Comparison of ENCODE assay signal across 11 cellular contexts in genomic region chr5:142221091-142221860, GRCh38.
DNase-seq lines count a peak whose midpoint lies in the region; ATAC-seq and TF ChIP-seq lines count a peak whose summit lies in the region.
"Had no signal": no experiment of that assay in that cellular context is flagged by ENCODE, and none has a peak within 500 bp of the region (broad histone marks: within the 10 kb centered on the region; RNA-seq: fewer than 3 reads in every experiment).

No MANE protein-coding gene starts in this region.

- H3K27ac ChIP-seq in heart right ventricle, result peak overlapping the region in 6 of 10 donors; percentile 5 to 66 (median 36)
- no peak overlapping the region for H3K27ac ChIP-seq in SJCRH30
- H3K27ac ChIP-seq in right lobe of liver, result no peak overlapping the region
- H3K27ac ChIP-seq in upper lobe of right lung, result peak overlapping the region; percentile 12
- no peak overlapping the region for H3K27ac ChIP-seq in aorta (ENCODE audit: low read depth in 1 of 2, low read length in 2 of 2)
- no peak overlapping the region for H3K27ac ChIP-seq in gastrocnemius medialis

- H3K9me3 ChIP-seq in heart right ventricle (no peaks in the 10 kb centered on the region), SJCRH30 (replicated peaks) (no peaks in the 10 kb centered on the region), right lobe of liver (no peaks in the 10 kb centered on the region), upper lobe of right lung (no peaks in the 10 kb centered on the region), aorta (ENCODE audit: control insufficient read depth, low read length) (no peaks in the 10 kb centered on the region), gastrocnemius medialis (no peaks in the 10 kb centered on the region)

- no peak for ATAC-seq in heart right ventricle
- ATAC-seq in Right ventricle myocardium inferior, result no peak
- peak; percentile 33 to 59 (median 52) for ATAC-seq in right lobe of liver
- no peak for ATAC-seq in upper lobe of right lung
- no peak for ATAC-seq in aorta (ENCODE audit: low FRiP score)
- no peak for ATAC-seq in gastrocnemius medialis
- ATAC-seq: K562 had no signal

- intact Hi-C loops in heart right ventricle (cut with DNase I), result no loop called here
- intact Hi-C loops in Right ventricle myocardium inferior (cut with DNase I), result no loop called here
- intact Hi-C loops in right lobe of liver (cut with DNase I), result no loop called here
- intact Hi-C loops in upper lobe of right lung (cut with DNase I), result no loop called here
- intact Hi-C loops in aorta (cut with DNase I), result no loop called here
- intact Hi-C loops in gastrocnemius medialis (cut with DNase I; ENCODE audit: low total_unique reads), result no loop called here

- DNase-seq in heart right ventricle (no peak), Right ventricle myocardium inferior (ENCODE audit: missing footprints) (no peak), SJCRH30 (peak; percentile 21 to 56), right lobe of liver (no peak), upper lobe of right lung (no peak), aorta (no peak), gastrocnemius medialis (no peak), GM13977 (ENCODE audit: low spot score) (no peak)
- DNase-seq: activated effector memory CD4-positive, alpha-beta T cell treated with anti-CD3 and anti-CD28 coated beads, Interleukin-2, amount 50 U/mL, for 16 hours; NCI-H2107 had no signal

- H3K27me3 ChIP-seq in heart right ventricle (no peaks in the 10 kb centered on the region), SJCRH30 (no peaks in the 10 kb centered on the region), right lobe of liver (no peaks in the 10 kb centered on the region), upper lobe of right lung (no peaks in the 10 kb centered on the region), aorta (ENCODE audit: control insufficient read depth in 1 of 2, insufficient read depth in 2 of 2, low read length in 1 of 2) (no peaks in the 10 kb centered on the region), gastrocnemius medialis (no peaks in the 10 kb centered on the region)

- H3K4me3 ChIP-seq in heart right ventricle, result no peak overlapping the region
- no peak overlapping the region for H3K4me3 ChIP-seq in SJCRH30
- H3K4me3 ChIP-seq in right lobe of liver, result no peak overlapping the region
- H3K4me3 ChIP-seq in upper lobe of right lung, result no peak overlapping the region
- H3K4me3 ChIP-seq in aorta (ENCODE audit: low read length in 2 of 2), result no peak overlapping the region
- no peak overlapping the region for H3K4me3 ChIP-seq in gastrocnemius medialis
- H3K4me3 ChIP-seq: K562 had no signal

- H3K36me3 ChIP-seq in heart right ventricle (no peaks in the 10 kb centered on the region), SJCRH30 (no peaks in the 10 kb centered on the region), right lobe of liver (no peaks in the 10 kb centered on the region), upper lobe of right lung (no peaks in the 10 kb centered on the region), aorta (ENCODE audit: control insufficient read depth in 1 of 2, insufficient read depth in 2 of 2, low read length in 1 of 2) (no peaks in the 10 kb centered on the region), gastrocnemius medialis (no peaks in the 10 kb centered on the region)

- TF ChIP-seq CTCF in heart right ventricle (IDR thresholded peaks at IDR 0.05) (no peak), right lobe of liver (IDR thresholded peaks at IDR 0.05) (no peak), upper lobe of right lung (IDR thresholded peaks at IDR 0.05) (no peak), gastrocnemius medialis (IDR thresholded peaks at IDR 0.05 in 4 of 5, conservative IDR thresholded peaks at IDR 0.05 in 1 of 5) (no peak), GM13977 (IDR thresholded peaks at IDR 0.05; ENCODE audit: extremely low read depth, insufficient read depth, missing control alignments) (no peak)

- 68 to 71% methylated on average over 11 of the region's 11 CpGs for WGBS in heart right ventricle, 2 donors
- WGBS in right lobe of liver (ENCODE audit: insufficient coverage, low coverage, low lambda C conversion rate, missing lambda C conversion rate), result 59% methylated on average over 11 of the region's 11 CpGs
- WGBS in aorta, 2 donors, result 90 to 94% methylated on average over 11 of the region's 11 CpGs

- in situ Hi-C loops in gastrocnemius medialis (cut with MboI; ENCODE audit: low sequenced_read_pairs in 4 of 4) (no loop called here), GM13977 (cut with MboI; ENCODE audit: low pct_unique_long_range_greater_than_20kb, low sequenced_read_pairs, unreplicated experiment) (no loop called here)

- TF ChIP-seq POLR2A in right lobe of liver (IDR thresholded peaks at IDR 0.05), result no peak
- TF ChIP-seq POLR2A in gastrocnemius medialis (IDR thresholded peaks at IDR 0.05), result no peak

- H3K4me1 ChIP-seq in heart right ventricle (peaks cover 0 to 43% (median 26%) of the 10 kb centered on the region in 9 donors), SJCRH30 (peaks cover 26% of the 10 kb centered on the region), right lobe of liver (no peaks in the 10 kb centered on the region), upper lobe of right lung (peaks cover 41% of the 10 kb centered on the region), aorta (ENCODE audit: control insufficient read depth in 1 of 2, insufficient read depth in 2 of 2, low read length in 2 of 2) (peaks cover 4 to 8% of the 10 kb centered on the region in 2 donors), gastrocnemius medialis (peaks cover 4 to 6% of the 10 kb centered on the region in 2 donors)

Comparison
In these comparisons a context has a peak if more than half of its experiments do, and no peak if none do; other contexts are left out.
1. ATAC-seq: peak in right lobe of liver (4 of 4); none in heart right ventricle (0 of 8), Right ventricle myocardium inferior (single experiment), upper lobe of right lung (single experiment), aorta (single experiment) and gastrocnemius medialis (0 of 2).
2. DNase-seq: peak in SJCRH30 (2 of 2); none in heart right ventricle (0 of 2), Right ventricle myocardium inferior (single experiment), right lobe of liver (0 of 3), upper lobe of right lung (single experiment), aorta (0 of 2), gastrocnemius medialis (0 of 2) and GM13977 (single experiment).
3. H3K27ac ChIP-seq: peak in heart right ventricle (6 of 10) and upper lobe of right lung (single experiment); none in SJCRH30 (single experiment), right lobe of liver (0 of 3), aorta (0 of 2) and gastrocnemius medialis (0 of 4).